8 cellular contexts compared by ENCODE assay signal in the genomic region with DNA sequence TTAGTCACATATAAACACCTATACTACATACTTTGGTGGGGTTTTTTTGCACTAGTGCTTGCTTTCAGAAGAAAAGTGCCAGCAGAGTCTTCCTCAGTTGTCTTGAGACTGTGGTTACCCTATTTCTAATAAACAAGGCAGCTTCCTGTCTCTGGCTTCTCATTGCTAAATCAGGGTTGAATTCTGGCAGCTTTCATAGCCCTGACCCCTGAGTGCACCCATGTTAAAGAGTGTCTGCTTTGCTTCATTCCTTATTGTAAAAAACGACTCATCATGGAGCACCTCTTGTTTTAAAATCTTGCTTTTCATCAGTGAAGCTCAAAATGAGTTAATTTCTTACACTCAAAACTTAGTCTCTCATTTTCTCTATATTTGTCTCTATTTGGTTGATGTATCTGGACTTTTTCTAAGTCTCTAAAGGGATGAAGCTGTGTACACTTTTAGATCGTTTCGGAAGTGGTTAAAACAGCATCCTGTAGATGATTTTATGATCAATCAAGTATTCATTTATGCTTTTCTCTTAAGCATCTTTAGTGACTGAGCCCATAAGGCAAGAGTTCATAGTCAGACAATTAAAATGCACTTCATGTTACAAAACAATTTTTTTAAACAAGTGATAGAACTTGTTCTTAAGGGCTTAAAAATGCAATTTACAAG.
DNase-seq lines count a peak whose midpoint lies in the region; ATAC-seq and TF ChIP-seq lines count a peak whose summit lies in the region.

No MANE protein-coding gene starts in this region.

- H3K4me3 ChIP-seq in DND-41 (ENCODE audit: low read depth in 1 of 2, low read length in 2 of 2) = peak overlapping the region in 1 of 2 experiments; percentile 54; a peak in 3 of 4 replicates
- H3K4me3 ChIP-seq in breast epithelium = no peak overlapping the region
- no peak overlapping the region for H3K4me3 ChIP-seq in osteoblast (ENCODE audit: insufficient read depth, low read length)

- H3K79me2 ChIP-seq in DND-41 (ENCODE audit: insufficient read depth, low read length) (peaks cover 94% of the 10 kb centered on the region), osteoblast (ENCODE audit: insufficient read depth, low read length) (peaks cover 97% of the 10 kb centered on the region)

- no peak for TF ChIP-seq POLR2A in breast epithelium (IDR thresholded peaks at IDR 0.05)

- H3K9me3 ChIP-seq in DND-41 (ENCODE audit: insufficient read depth, low read length, severe bottlenecking) (no peaks in the 10 kb centered on the region), breast epithelium (no peaks in the 10 kb centered on the region), osteoblast (ENCODE audit: low read depth, low read length) (no peaks in the 10 kb centered on the region)

- ATAC-seq in DND-41 (ENCODE audit: insufficient read depth, low read depth) = peak; percentile 85
- ATAC-seq in GM19452 (IDR thresholded peaks at IDR 0.05; ENCODE audit: unreplicated experiment) = peak; percentile 83
- ATAC-seq in HG03460 (IDR thresholded peaks at IDR 0.05; ENCODE audit: unreplicated experiment) = peak; percentile 76

- H3K9ac ChIP-seq in DND-41 (ENCODE audit: low read depth, low read length) = peak overlapping the region; percentile 62

- peaks cover 99% of the 10 kb centered on the region for H3K4me1 ChIP-seq in DND-41 (ENCODE audit: insufficient read depth, low read length)
- H3K4me1 ChIP-seq in breast epithelium = no peaks in the 10 kb centered on the region
- H3K4me1 ChIP-seq in osteoblast (ENCODE audit: insufficient read depth, low read length) = peaks cover 47% of the 10 kb centered on the region

- H2AFZ ChIP-seq in DND-41 (ENCODE audit: low read depth, low read length) (peak overlapping the region; percentile 40; the same call in 1 of the 2 replicates), osteoblast (ENCODE audit: low read length) (no peak overlapping the region)

- no peaks in the 10 kb centered on the region for H3K27me3 ChIP-seq in DND-41 (ENCODE audit: insufficient read depth, low read length, poor library complexity)
- no peaks in the 10 kb centered on the region for H3K27me3 ChIP-seq in breast epithelium
- H3K27me3 ChIP-seq in osteoblast (ENCODE audit: insufficient read depth, low read length) = no peaks in the 10 kb centered on the region

- no peaks in the 10 kb centered on the region for H4K20me1 ChIP-seq in DND-41 (ENCODE audit: insufficient read depth, low read length)
- peaks cover 12% of the 10 kb centered on the region for H4K20me1 ChIP-seq in osteoblast (ENCODE audit: insufficient read depth, low read length)

- no peak for TF ChIP-seq CTCF in DND-41 (IDR thresholded peaks at IDR 0.05; ENCODE audit: borderline replicate concordance, extremely low read depth, low read length, poor library complexity, severe bottlenecking)
- TF ChIP-seq CTCF in breast epithelium (IDR thresholded peaks at IDR 0.05) = no peak
- no peak for TF ChIP-seq CTCF in osteoblast (IDR thresholded peaks at IDR 0.05; ENCODE audit: extremely low read depth, low read depth, low read length)

- H3K27ac ChIP-seq in DND-41 (ENCODE audit: low read length) (peak overlapping the region; percentile 90), breast epithelium (peak overlapping the region; percentile 4 to 67), osteoblast (ENCODE audit: low read depth, low read length) (peak overlapping the region; percentile 81)

- intact Hi-C loops in breast epithelium (cut with DNase I; ENCODE audit: low total_unique reads) = no loop called here

- DNase-seq in DND-41 = peak; percentile 75
- no peak for DNase-seq in breast epithelium (ENCODE audit: low spot score in 2 of 2)
- DNase-seq in osteoblast (ENCODE audit: insufficient read length, low spot score, missing footprints) = peak; percentile 23
- no peak for DNase-seq in NCI-H526 (lab: John Stamatoyannopoulos, UW)
- no peak for DNase-seq in DMS79 treated with DMSO at 0.1 percent for 48 hours (lab: John Stamatoyannopoulos, UW)
- DNase-seq in DMS 273 treated with DMSO at 0.1 percent for 48 hours (lab: John Stamatoyannopoulos, UW) = no peak

- H3K36me3 ChIP-seq in DND-41 (ENCODE audit: insufficient read depth, low read length) (peaks cover 10% of the 10 kb centered on the region; the same call in 1 of the 2 replicates), breast epithelium (no peaks in the 10 kb centered on the region), osteoblast (ENCODE audit: insufficient read depth, low read length) (peaks cover 3% of the 10 kb centered on the region)

- H3K4me2 ChIP-seq in DND-41 (ENCODE audit: insufficient read depth, low read length) = peak overlapping the region; percentile 65
- H3K4me2 ChIP-seq in osteoblast (ENCODE audit: insufficient read depth, low read length) = peak overlapping the region; percentile 78

Comparison
In these comparisons a context has a peak if more than half of its experiments do, and no peak if none do; other contexts are left out.
1. DNase-seq: peak in DND-41 (single experiment) and osteoblast (single experiment); none in breast epithelium (0 of 2), NCI-H526 (0 of 2), DMS79 treated with DMSO at 0.1 percent for 48 hours (single experiment) and DMS 273 treated with DMSO at 0.1 percent for 48 hours (single experiment).
2. H3K27ac ChIP-seq: peak in every context shown above with its lines; median percentile 90 in DND-41; 81 in osteoblast; 36 in breast epithelium.
3. Peak in every context shown above with its lines, with median percentiles within 50 percentile points of each other: ATAC-seq.